1 cellular context compared by ENCODE assay signal in genomic region chr3:140699516-140700231, GRCh38.
A peak's percentile ranks its signal among the peaks of the same experiment; 100 is the strongest.
TF ChIP-seq lines count a peak whose summit lies in the region.

No MANE protein-coding gene starts in this region.

TF ChIP-seq in HepG2, 621 proteins besides CTCF, POLR2A, EP300 and RAD21 (continued from another document and continues in another):
- TF ChIP-seq ZNF609 (CRISPR knock-in tag; IDR thresholded peaks at IDR 0.05; ENCODE audit: borderline replicate concordance): peak; percentile 97
- TF ChIP-seq PTBP1 (IDR thresholded peaks at IDR 0.05; ENCODE audit: low read depth, low read length, poor library complexity, severe bottlenecking): no peak
- no peak for TF ChIP-seq TCF12 (IDR thresholded peaks at IDR 0.05)
- peak; percentile 88; the same call in 1 of the 2 replicates for TF ChIP-seq TCF12 (CRISPR knock-in tag; IDR thresholded peaks at IDR 0.05)
- TF ChIP-seq NR2F2 (IDR thresholded peaks at IDR 0.05; ENCODE audit: borderline replicate concordance, low read depth): peak; percentile 99
- no peak for TF ChIP-seq NFE2 (CRISPR knock-in tag; IDR thresholded peaks at IDR 0.05)
- TF ChIP-seq, protein P1, sequence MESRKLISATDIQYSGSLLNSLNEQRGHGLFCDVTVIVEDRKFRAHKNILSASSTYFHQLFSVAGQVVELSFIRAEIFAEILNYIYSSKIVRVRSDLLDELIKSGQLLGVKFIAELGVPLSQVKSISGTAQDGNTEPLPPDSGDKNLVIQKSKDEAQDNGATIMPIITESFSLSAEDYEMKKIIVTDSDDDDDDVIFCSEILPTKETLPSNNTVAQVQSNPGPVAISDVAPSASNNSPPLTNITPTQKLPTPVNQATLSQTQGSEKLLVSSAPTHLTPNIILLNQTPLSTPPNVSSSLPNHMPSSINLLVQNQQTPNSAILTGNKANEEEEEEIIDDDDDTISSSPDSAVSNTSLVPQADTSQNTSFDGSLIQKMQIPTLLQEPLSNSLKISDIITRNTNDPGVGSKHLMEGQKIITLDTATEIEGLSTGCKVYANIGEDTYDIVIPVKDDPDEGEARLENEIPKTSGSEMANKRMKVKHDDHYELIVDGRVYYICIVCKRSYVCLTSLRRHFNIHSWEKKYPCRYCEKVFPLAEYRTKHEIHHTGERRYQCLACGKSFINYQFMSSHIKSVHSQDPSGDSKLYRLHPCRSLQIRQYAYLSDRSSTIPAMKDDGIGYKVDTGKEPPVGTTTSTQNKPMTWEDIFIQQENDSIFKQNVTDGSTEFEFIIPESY (CRISPR knock-in tag; IDR thresholded peaks at IDR 0.05): 0 out of 2 replicates have a peak, but pooled peaks have one; percentile 29
- peak; percentile 92; the same call in 1 of the 2 replicates for TF ChIP-seq FOXJ3 (CRISPR knock-in tag; IDR thresholded peaks at IDR 0.05; ENCODE audit: borderline replicate concordance)
- TF ChIP-seq ZNF333 (CRISPR knock-in tag; IDR thresholded peaks at IDR 0.05; ENCODE audit: borderline replicate concordance): no peak
- no peak for TF ChIP-seq ZNF792 (CRISPR knock-in tag; IDR thresholded peaks at IDR 0.05)
- no peak for TF ChIP-seq FOXO4 (CRISPR knock-in tag; conservative IDR thresholded peaks at IDR 0.05)
- peak; percentile 36; the same call in 1 of the 2 replicates for TF ChIP-seq ZNF205 (CRISPR knock-in tag; IDR thresholded peaks at IDR 0.05)
- TF ChIP-seq CEBPB (IDR thresholded peaks at IDR 0.05; ENCODE audit: borderline replicate concordance, low read depth, low read length): peak; percentile 21; the same call in 1 of the 2 replicates
- TF ChIP-seq PAF1 (CRISPR knock-in tag; IDR thresholded peaks at IDR 0.05): no peak
- TF ChIP-seq ASH2L (IDR thresholded peaks at IDR 0.05; ENCODE audit: insufficient read length, low read depth, low read length): peak; percentile 91
- TF ChIP-seq MBNL3 (CRISPR knock-in tag; conservative IDR thresholded peaks at IDR 0.05): no peak
- TF ChIP-seq ESRRA (CRISPR knock-in tag; IDR thresholded peaks at IDR 0.05; ENCODE audit: low read depth): peak; percentile 78
- TF ChIP-seq ZBTB20 (CRISPR knock-in tag; IDR thresholded peaks at IDR 0.05; ENCODE audit: borderline replicate concordance, low read depth): peak; percentile 32; the same call in 1 of the 2 replicates
- TF ChIP-seq ZNF20 (CRISPR knock-in tag; IDR thresholded peaks at IDR 0.05): no peak
- no peak for TF ChIP-seq MZF1 (CRISPR knock-in tag; IDR thresholded peaks at IDR 0.05; ENCODE audit: borderline replicate concordance)
- 0 out of 2 replicates have a peak, but pooled peaks have one; percentile 7 for TF ChIP-seq SMARCC2 (IDR thresholded peaks at IDR 0.05)
- TF ChIP-seq BCL6 (CRISPR knock-in tag; IDR thresholded peaks at IDR 0.05): peak; percentile 94
- TF ChIP-seq MIXL1 (CRISPR knock-in tag; IDR thresholded peaks at IDR 0.05): peak; percentile 89
- peak; percentile 65; the same call in 1 of the 2 replicates for TF ChIP-seq JUNB (CRISPR knock-in tag; IDR thresholded peaks at IDR 0.05; ENCODE audit: borderline replicate concordance)
- TF ChIP-seq ZNF674 (CRISPR knock-in tag; IDR thresholded peaks at IDR 0.05; ENCODE audit: low read depth): no peak
- TF ChIP-seq ZNF121 (CRISPR knock-in tag; IDR thresholded peaks at IDR 0.05): 0 out of 2 replicates have a peak, but pooled peaks have one; percentile 8
- TF ChIP-seq TBL1XR1 (IDR thresholded peaks at IDR 0.05; ENCODE audit: borderline replicate concordance, low read length, partially characterized antibody): peak; percentile 84
- peak; percentile 92 for TF ChIP-seq ZGPAT (CRISPR knock-in tag; IDR thresholded peaks at IDR 0.05)
- TF ChIP-seq KDM3A (CRISPR knock-in tag; IDR thresholded peaks at IDR 0.05; ENCODE audit: low read depth): no peak
- peak; percentile 29; the same call in 1 of the 2 replicates for TF ChIP-seq ZNF574 (CRISPR knock-in tag; IDR thresholded peaks at IDR 0.05)
- peak; percentile 91 for TF ChIP-seq KDM6A (CRISPR knock-in tag; IDR thresholded peaks at IDR 0.05; ENCODE audit: low read depth)
- TF ChIP-seq ZMYM3 (CRISPR knock-in tag; IDR thresholded peaks at IDR 0.05): peak; percentile 51; the same call in 1 of the 2 replicates
- no peak for TF ChIP-seq KAT7 (CRISPR knock-in tag; IDR thresholded peaks at IDR 0.05; ENCODE audit: borderline replicate concordance)
- no peak for TF ChIP-seq POLR2AphosphoS5 (IDR thresholded peaks at IDR 0.05; ENCODE audit: low read depth, low read length)
- no peak for TF ChIP-seq ZNF251 (CRISPR knock-in tag; IDR thresholded peaks at IDR 0.05)
- peak; percentile 98 for TF ChIP-seq HMG20A (CRISPR knock-in tag; IDR thresholded peaks at IDR 0.05; ENCODE audit: borderline replicate concordance)
- TF ChIP-seq RNF219 (CRISPR knock-in tag; IDR thresholded peaks at IDR 0.05): 0 out of 2 replicates have a peak, but pooled peaks have one; percentile 61
- TF ChIP-seq, protein P2, sequence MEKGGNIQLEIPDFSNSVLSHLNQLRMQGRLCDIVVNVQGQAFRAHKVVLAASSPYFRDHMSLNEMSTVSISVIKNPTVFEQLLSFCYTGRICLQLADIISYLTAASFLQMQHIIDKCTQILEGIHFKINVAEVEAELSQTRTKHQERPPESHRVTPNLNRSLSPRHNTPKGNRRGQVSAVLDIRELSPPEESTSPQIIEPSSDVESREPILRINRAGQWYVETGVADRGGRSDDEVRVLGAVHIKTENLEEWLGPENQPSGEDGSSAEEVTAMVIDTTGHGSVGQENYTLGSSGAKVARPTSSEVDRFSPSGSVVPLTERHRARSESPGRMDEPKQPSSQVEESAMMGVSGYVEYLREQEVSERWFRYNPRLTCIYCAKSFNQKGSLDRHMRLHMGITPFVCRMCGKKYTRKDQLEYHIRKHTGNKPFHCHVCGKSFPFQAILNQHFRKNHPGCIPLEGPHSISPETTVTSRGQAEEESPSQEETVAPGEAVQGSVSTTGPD (CRISPR knock-in tag; IDR thresholded peaks at IDR 0.05): peak; percentile 49; the same call in 1 of the 2 replicates
- TF ChIP-seq RAD51 (IDR thresholded peaks at IDR 0.05; ENCODE audit: borderline replicate concordance): no peak
- TF ChIP-seq HMG20B (CRISPR knock-in tag; conservative IDR thresholded peaks at IDR 0.05): peak; percentile 76; the same call in 1 of the 2 replicates
- TF ChIP-seq HNRNPLL (IDR thresholded peaks at IDR 0.05; ENCODE audit: low read depth, low read length, poor library complexity, severe bottlenecking): no peak
- peak; percentile 90; the same call in 1 of the 2 replicates for TF ChIP-seq MBD4 (IDR thresholded peaks at IDR 0.05; ENCODE audit: borderline replicate concordance, low read length)
- peak; percentile 100 for TF ChIP-seq NFIC (IDR thresholded peaks at IDR 0.05; ENCODE audit: low read length)
- peak; percentile 59; the same call in 1 of the 2 replicates for TF ChIP-seq ATF1 (CRISPR knock-in tag; IDR thresholded peaks at IDR 0.05)
- peak; percentile 60; the same call in 1 of the 2 replicates for TF ChIP-seq HOXD1 (CRISPR knock-in tag; IDR thresholded peaks at IDR 0.05)
- TF ChIP-seq NCOR1 (IDR thresholded peaks at IDR 0.05; ENCODE audit: borderline replicate concordance, low read length): peak; percentile 96; the same call in 1 of the 2 replicates
- peak; percentile 94 for TF ChIP-seq CREM (IDR thresholded peaks at IDR 0.05)
- TF ChIP-seq CREM (CRISPR knock-in tag; IDR thresholded peaks at IDR 0.05): no peak
- TF ChIP-seq, protein P3, sequence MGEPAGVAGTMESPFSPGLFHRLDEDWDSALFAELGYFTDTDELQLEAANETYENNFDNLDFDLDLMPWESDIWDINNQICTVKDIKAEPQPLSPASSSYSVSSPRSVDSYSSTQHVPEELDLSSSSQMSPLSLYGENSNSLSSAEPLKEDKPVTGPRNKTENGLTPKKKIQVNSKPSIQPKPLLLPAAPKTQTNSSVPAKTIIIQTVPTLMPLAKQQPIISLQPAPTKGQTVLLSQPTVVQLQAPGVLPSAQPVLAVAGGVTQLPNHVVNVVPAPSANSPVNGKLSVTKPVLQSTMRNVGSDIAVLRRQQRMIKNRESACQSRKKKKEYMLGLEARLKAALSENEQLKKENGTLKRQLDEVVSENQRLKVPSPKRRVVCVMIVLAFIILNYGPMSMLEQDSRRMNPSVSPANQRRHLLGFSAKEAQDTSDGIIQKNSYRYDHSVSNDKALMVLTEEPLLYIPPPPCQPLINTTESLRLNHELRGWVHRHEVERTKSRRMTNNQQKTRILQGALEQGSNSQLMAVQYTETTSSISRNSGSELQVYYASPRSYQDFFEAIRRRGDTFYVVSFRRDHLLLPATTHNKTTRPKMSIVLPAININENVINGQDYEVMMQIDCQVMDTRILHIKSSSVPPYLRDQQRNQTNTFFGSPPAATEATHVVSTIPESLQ (CRISPR knock-in tag; conservative IDR thresholded peaks at IDR 0.05): no peak
